ENCODE assay signal across 8 cellular contexts in genomic region chr9:99821187-99822095, GRCh38. TPM values are rescaled to one million over a fixed set of nuclear protein-coding genes. Genes with fewer than 3 reads are reported as not detected.
A peak's percentile ranks its signal among the peaks of the same experiment; 100 is the strongest.
DNase-seq lines count a peak whose midpoint lies in the region; ATAC-seq, FAIRE-seq and TF ChIP-seq lines count a peak whose summit lies in the region.

Gene NR4A3, plus strand, starts transcription at chr9:99821885. Its CDS starts 6,158 bp downstream, at chr9:99828043.

- H3K27ac ChIP-seq in AG04450 (ENCODE audit: low read depth, low read length): peak within 1 kb of the TSS; percentile 98
- peak within 1 kb of the TSS; percentile 97 for H3K27ac ChIP-seq in caudate nucleus (ENCODE audit: low read depth, low read length)

- H3K27me3 ChIP-seq in AG04450 (ENCODE audit: control insufficient read depth, insufficient read depth, low read length): peaks cover 14% of the 10 kb centered on the region

- ATAC-seq in GM18909 (IDR thresholded peaks at IDR 0.05; ENCODE audit: poor library complexity, unreplicated experiment) (peak; percentile 39), HG03159 (IDR thresholded peaks at IDR 0.05; ENCODE audit: unreplicated experiment) (peak; percentile 32)

- DNase-seq in AG04450 (ENCODE audit: low read depth, low spot score) (peak; percentile 94), NCI-H226 (peak; percentile 96), caudate nucleus (lab: John Stamatoyannopoulos, UW) (peak; percentile 62 to 98 (median 90))
- DNase-seq in activated CD4-positive, CD25-positive, alpha-beta regulatory T cell (lab: John Stamatoyannopoulos, UW): peak; percentile 38 to 65 (median 48)
- DNase-seq in stimulated activated CD4-positive, alpha-beta T cell treated with anti-CD3 and anti-CD28 coated beads, Interleukin-12 subunit alpha, Interleukin-12 subunit beta, amount 100 ng/mL, for 24 hours (ENCODE audit: low read depth in 2 of 2): peak; percentile 67 to 78

- CTCF ChIA-PET in AG04450 (lab: Charles Lee): interaction anchor here (0.6 to 1.9 kb wide), 4 partner anchors 10 to 504 kb away, joined by 3 to 6 read pairs (median 4); no protein-coding TSS in a partner anchor

- H3K4me3 ChIP-seq in AG04450 (ENCODE audit: low read depth, low read length): peak within 1 kb of the TSS; percentile 81

- TF ChIP-seq CTCF in AG04450 (IDR thresholded peaks at IDR 0.05; ENCODE audit: low read depth, low read length): peak; percentile 28

- peak; percentile 27 for FAIRE-seq in islet of Langerhans (lab: Jason Lieb, UNC)

- POLR2A ChIA-PET in AG04450 (lab: Yijun Ruan, JAX): interaction anchor here (0.7 to 1.2 kb wide), 2 partner anchors 209 to 600 kb away, joined by 3 to 7 read pairs; partner anchors contain the start of genes ALG2 and SEC61B

- H3K9me3 ChIP-seq in AG04450 (ENCODE audit: control insufficient read depth, insufficient read depth, low read length): no peaks in the 10 kb centered on the region; the same call in 1 of the 2 replicates

RNA-seq across cellular contexts. Expression of gene NR4A3, which starts in this region (rescaled TPM):
- polyA plus RNA-seq in AG04450 (2011; rRNA removed): 0.14 and 0.17 TPM in 2 replicates
- polyA minus RNA-seq in AG04450 (2011; rRNA and poly(A)+ RNA removed): 0.48 and 0.64 TPM in 2 replicates

Comparison
In these comparisons a context has a peak if more than half of its experiments do, and no peak if none do; other contexts are left out.
1. Peak in every context shown above with its lines: DNase-seq, ATAC-seq, H3K4me3 ChIP-seq and H3K27ac ChIP-seq.
2. Peak in DNase-seq, H3K4me3 ChIP-seq and H3K27ac ChIP-seq in AG04450; RNA of the gene not detected or under 1 TPM.